In genomic region chr7:27145167-27145883, GRCh38 we compare ENCODE assay signal across 1 cellular context.
TF ChIP-seq lines count a peak whose summit lies in the region.

No MANE protein-coding gene starts in this region.

TF ChIP-seq in endothelial cell of umbilical vein, 7 proteins besides CTCF, POLR2A, EP300 and RAD21:
- TF ChIP-seq JUN (IDR thresholded peaks at IDR 0.05; ENCODE audit: borderline replicate concordance, insufficient read depth, insufficient read length, low read depth) (no peak), GATA2 (IDR thresholded peaks at IDR 0.05; ENCODE audit: insufficient read depth, insufficient read length, low read depth, low read length) (no peak), MYC (IDR thresholded peaks at IDR 0.05; ENCODE audit: low read depth, low read length) (no peak), POLR2AphosphoS5 (IDR thresholded peaks at IDR 0.05; ENCODE audit: insufficient read depth, low read depth, low read length) (no peak), EZH2 (IDR thresholded peaks at IDR 0.05; ENCODE audit: borderline replicate concordance, low read depth, low read length, severe bottlenecking) (no peak), FOS (IDR thresholded peaks at IDR 0.05; ENCODE audit: borderline replicate concordance, insufficient read depth, low read length) (no peak)
- TF ChIP-seq, protein P1, sequence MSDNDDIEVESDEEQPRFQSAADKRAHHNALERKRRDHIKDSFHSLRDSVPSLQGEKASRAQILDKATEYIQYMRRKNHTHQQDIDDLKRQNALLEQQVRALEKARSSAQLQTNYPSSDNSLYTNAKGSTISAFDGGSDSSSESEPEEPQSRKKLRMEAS (IDR thresholded peaks at IDR 0.05; ENCODE audit: insufficient read depth, insufficient read length), result no peak
